25 cellular contexts compared by ENCODE assay signal in the genomic region with DNA sequence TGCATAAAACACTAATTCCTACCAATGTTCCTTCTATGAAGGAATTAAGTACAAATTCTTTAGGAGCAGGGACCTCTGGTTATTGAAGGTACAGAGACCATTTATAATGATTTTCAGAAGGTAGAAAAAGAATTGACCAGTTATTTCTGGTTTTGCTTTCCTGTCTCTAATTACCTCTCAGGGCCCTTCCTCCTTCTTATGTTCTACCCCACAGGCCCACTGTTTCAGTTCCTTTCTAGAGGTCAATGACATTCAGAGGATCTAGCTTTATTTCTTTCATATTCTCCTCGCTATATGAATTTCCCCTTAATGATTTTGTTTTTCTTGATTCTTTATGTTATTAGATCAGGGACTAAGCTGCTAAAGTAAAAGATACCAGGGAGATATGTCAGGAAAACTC.
DNase-seq lines count a peak whose midpoint lies in the region; ATAC-seq and TF ChIP-seq lines count a peak whose summit lies in the region.
"Had no signal": no experiment of that assay in that cellular context is flagged by ENCODE, and none has a peak within 500 bp of the region (broad histone marks: within the 10 kb centered on the region; RNA-seq: fewer than 3 reads in every experiment).

No MANE protein-coding gene starts in this region.

- peak overlapping the region in 2 of 8 donors; percentile 9 to 45 for H3K4me3 Mint-ChIP-seq in naive B cell
- H3K4me3 Mint-ChIP-seq: CD14-positive monocyte; CD8-positive, alpha-beta memory T cell; HFFc6; T-helper 17 cell had no signal

- peaks cover 0 to 6% of the 10 kb centered on the region in 2 donors for H3K36me3 Mint-ChIP-seq in naive B cell
- H3K36me3 Mint-ChIP-seq: CD14-positive monocyte had no signal

- no peaks in the 10 kb centered on the region for H3K79me2 ChIP-seq in OCI-LY3 (ENCODE audit: low read length)
- no peaks in the 10 kb centered on the region for H3K79me2 ChIP-seq in mesendoderm (ENCODE audit: control insufficient read depth, insufficient read depth, low read length)

- H3K9me3 Mint-ChIP-seq in naive B cell: peaks cover 0 to 13% (median 3%) of the 10 kb centered on the region in 7 donors

- H2AK5ac ChIP-seq in mesendoderm (ENCODE audit: low read length): no peak overlapping the region

- H4K8ac ChIP-seq in mesendoderm (ENCODE audit: low read depth, low read length): no peak overlapping the region

- ATAC-seq in naive B cell (ENCODE audit: low read depth in 2 of 2): peak; percentile 73 to 94
- no peak for ATAC-seq in GM21786 (IDR thresholded peaks at IDR 0.05; ENCODE audit: unreplicated experiment)
- ATAC-seq: Right ventricle myocardium inferior, SK-N-SH treated with all-trans-retinoic acid at 6 μM for 48 hours, T-helper 17 cell had no signal

- H3K27me3 ChIP-seq in OCI-LY3 (ENCODE audit: low read depth, low read length): no peaks in the 10 kb centered on the region
- H3K27me3 ChIP-seq in mesendoderm (ENCODE audit: insufficient read depth, low read length, poor library complexity): no peaks in the 10 kb centered on the region
- H3K27me3 ChIP-seq: BE2C, SJCRH30 had no signal

- H3K4ac ChIP-seq in mesendoderm (ENCODE audit: low read depth, low read length): no peak overlapping the region

- H2BK5ac ChIP-seq in mesendoderm (ENCODE audit: low read length): no peak overlapping the region

- H2BK120ac ChIP-seq in mesendoderm (ENCODE audit: low read depth, low read length): no peak overlapping the region

- H3K23ac ChIP-seq in mesendoderm (ENCODE audit: low read length): no peak overlapping the region

- no peak for TF ChIP-seq CTCF in OCI-LY3 (IDR thresholded peaks at IDR 0.05; ENCODE audit: low read depth, low read length)

- no peak overlapping the region for H4K5ac ChIP-seq in mesendoderm (ENCODE audit: low read length)

- H3K9me3 ChIP-seq in OCI-LY3 (ENCODE audit: insufficient read depth, low read length): no peaks in the 10 kb centered on the region
- H3K9me3 ChIP-seq: BE2C, HAP-1, SJCRH30 had no signal

- H3K4me1 ChIP-seq in OCI-LY3 (ENCODE audit: low read length) (peaks cover 10% of the 10 kb centered on the region), mesendoderm (ENCODE audit: control insufficient read depth, low read depth, low read length) (no peaks in the 10 kb centered on the region)
- H3K4me1 ChIP-seq: HAP-1, SJCRH30 had no signal

- no peaks in the 10 kb centered on the region for H3K36me3 ChIP-seq in OCI-LY3 (replicated peaks; ENCODE audit: low read depth, low read length)
- H3K36me3 ChIP-seq in mesendoderm (ENCODE audit: control insufficient read depth, insufficient read depth, low read length): no peaks in the 10 kb centered on the region
- H3K36me3 ChIP-seq: BE2C, HAP-1, SJCRH30 had no signal

- peak overlapping the region; percentile 49 for H3K4me2 ChIP-seq in OCI-LY3 (ENCODE audit: low read length)
- no peak overlapping the region for H3K4me2 ChIP-seq in mesendoderm (ENCODE audit: low read length)
- H3K4me2 ChIP-seq: PC-9 had no signal

- no peak overlapping the region for H3K9ac ChIP-seq in OCI-LY3 (ENCODE audit: low read length)
- no peak overlapping the region for H3K9ac ChIP-seq in mesendoderm (ENCODE audit: low read length)

- no peak overlapping the region for H2AFZ ChIP-seq in OCI-LY3 (ENCODE audit: low read depth, low read length)
- H2AFZ ChIP-seq: PC-9 had no signal

- H3K79me1 ChIP-seq in mesendoderm (ENCODE audit: low read length): no peaks in the 10 kb centered on the region

- no peaks in the 10 kb centered on the region for H4K20me1 ChIP-seq in OCI-LY3 (ENCODE audit: insufficient read depth, low read length)

- H3K4me3 ChIP-seq in OCI-LY3 (ENCODE audit: low read length) (no peak overlapping the region), mesendoderm (ENCODE audit: low read length) (no peak overlapping the region)
- H3K4me3 ChIP-seq: HAP-1, PC-9, SJCRH30 had no signal

- peak; percentile 25 to 77 for DNase-seq in NOMO-1 (lab: John Stamatoyannopoulos, UW; ENCODE audit: unreplicated experiment in 2 of 2)
- DNase-seq in naive B cell: peak; percentile 11
- no peak for DNase-seq in NCI-H1105 (lab: John Stamatoyannopoulos, UW)
- DNase-seq in mesendoderm: no peak
- DNase-seq in NCI-H1436 treated with DMSO at 0.1 percent for 48 hours (lab: John Stamatoyannopoulos, UW): no peak
- DNase-seq: BE2C; CD8-positive, alpha-beta memory T cell; DMS79 treated with DMSO at 0.1 percent for 48 hours; GF-D8; GOT3; HFFc6; KBM-7; NCI-H1105 treated with DMSO at 0.1 percent for 48 hours; NCI-H2029; NCI-H2227 treated with DMSO at 0.1 percent for 48 hours; NCI-H526 treated with DMSO at 0.1 percent for 48 hours; PC-9; SJCRH30; T-helper 17 cell had no signal

- WGBS in mesendoderm (ENCODE audit: extremely low coverage, insufficient coverage, low lambda C conversion rate): no CpG with 5 or more reads among the region's 1 CpG

- no peak overlapping the region for H3K56ac ChIP-seq in mesendoderm (ENCODE audit: low read length)

- H3K27ac Mint-ChIP-seq in naive B cell: peak overlapping the region in 4 of 6 donors; percentile 0 to 72 (median 22)
- H3K27ac Mint-ChIP-seq: CD8-positive, alpha-beta memory T cell; HFFc6; T-helper 17 cell had no signal

- H3K4me1 Mint-ChIP-seq in naive B cell: peaks cover 7 to 27% (median 13%) of the 10 kb centered on the region in 3 donors
- H3K4me1 Mint-ChIP-seq: CD8-positive, alpha-beta memory T cell; T-helper 17 cell had no signal

- H3K27me3 Mint-ChIP-seq in naive B cell: no peaks in the 10 kb centered on the region
- H3K27me3 Mint-ChIP-seq: CD8-positive, alpha-beta memory T cell; T-helper 17 cell had no signal

- no peak overlapping the region for H3K27ac ChIP-seq in OCI-LY3 (ENCODE audit: low read length)
- H3K27ac ChIP-seq in mesendoderm (ENCODE audit: low read depth, low read length): no peak overlapping the region
- H3K27ac ChIP-seq: PC-9, SJCRH30 had no signal

- no peak overlapping the region for H2BK15ac ChIP-seq in mesendoderm (replicated peaks; ENCODE audit: low read depth)

- no peak overlapping the region for H3K18ac ChIP-seq in mesendoderm (ENCODE audit: low read length)

Comparison
In these comparisons a context has a peak if more than half of its experiments do, and no peak if none do; other contexts are left out.
1. DNase-seq: peak in NOMO-1 (2 of 2) and naive B cell (single experiment); none in NCI-H1105 (single experiment), mesendoderm (single experiment) and NCI-H1436 treated with DMSO at 0.1 percent for 48 hours (single experiment).